Comparison of ENCODE assay signal across 26 cellular contexts in the genomic region with DNA sequence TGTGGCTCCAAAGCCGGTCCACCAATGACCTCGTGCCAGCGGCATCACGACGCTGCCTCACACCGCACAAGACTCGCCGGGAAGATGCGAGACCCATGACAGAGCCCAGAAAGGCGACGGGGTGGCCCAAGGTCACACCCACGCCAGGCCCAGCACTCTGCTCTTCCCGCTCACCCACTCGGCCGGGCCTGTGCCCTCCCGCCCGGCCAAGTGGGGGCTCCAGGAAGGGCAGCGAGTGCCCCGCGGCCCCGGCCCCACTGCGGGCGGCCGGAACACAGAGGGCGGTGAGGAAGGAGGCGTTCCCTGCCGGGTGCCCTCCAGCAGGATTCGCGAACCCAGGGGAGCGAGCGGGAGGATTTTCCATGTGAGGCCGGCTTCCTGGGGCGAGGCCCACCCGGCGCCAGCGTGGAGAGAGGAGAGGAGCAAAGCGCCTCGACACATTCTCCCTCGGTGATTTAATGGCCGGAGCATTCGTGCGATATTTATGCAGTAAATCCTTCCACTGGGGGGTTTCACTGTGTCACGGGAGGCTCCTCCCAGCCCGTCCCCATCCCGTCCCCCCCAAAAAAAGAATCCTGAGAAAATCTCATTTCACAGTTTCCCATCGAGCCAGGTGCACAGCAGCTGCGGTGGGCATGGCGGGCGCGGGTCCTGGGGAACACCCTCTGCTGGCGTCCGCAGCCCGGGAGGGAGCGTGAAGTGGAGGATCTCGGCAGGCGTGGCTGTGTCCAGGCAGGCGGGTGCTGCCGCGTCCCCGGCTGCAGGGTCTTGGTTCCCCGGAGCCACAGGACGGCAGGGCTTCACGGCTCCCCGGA. TPM values are rescaled to one million over a fixed set of nuclear protein-coding genes. Genes with fewer than 3 reads are reported as not detected.
DNase-seq lines count a peak whose midpoint lies in the region; ATAC-seq and TF ChIP-seq lines count a peak whose summit lies in the region.
"Had no signal": no experiment of that assay in that cellular context is flagged by ENCODE, and none has a peak within 500 bp of the region (broad histone marks: within the 10 kb centered on the region; RNA-seq: fewer than 3 reads in every experiment).

No MANE protein-coding gene starts in this region.

- WGBS in upper lobe of left lung, 2 donors, result 94 to 96% methylated on average over 41 to 59 of the region's 64 CpGs

- DNase-seq in activated naive CD4-positive, alpha-beta T cell treated with anti-CD3 and anti-CD28 coated beads, Interleukin-2, amount 50 U/mL, for 16 hours, result peak; percentile 4
- no peak for DNase-seq in activated naive CD4-positive, alpha-beta T cell treated with anti-CD3 and anti-CD28 coated beads, Interleukin-2, amount 10 ng/mL, durations not matched to agents 7 days and 5 days
- DNase-seq in activated B cell treated with CpG ODN at 0.5 μM for 24 hours, result peak; percentile 10
- peak; percentile 87 for DNase-seq in mesenteric fat pad (ENCODE audit: low spot score)
- peak; percentile 18 to 83 for DNase-seq in upper lobe of left lung
- no peak for DNase-seq in stimulated activated naive CD4-positive, alpha-beta T cell treated with Interleukin-2 at 50 U/mL for 16 hours (lab: John Stamatoyannopoulos, UW)
- no peak for DNase-seq in AG20443 (ENCODE audit: low spot score)
- no peak for DNase-seq in inferior parietal cortex (ENCODE audit: extremely low spot score)
- DNase-seq: activated CD8-positive, alpha-beta memory T cell treated with anti-CD3 and anti-CD28 coated beads for 24 hours; activated naive CD4-positive, alpha-beta T cell treated with anti-CD3 and anti-CD28 coated beads for 36 hours; activated T-cell treated with anti-CD3 and anti-CD28 coated beads, Interleukin-2, amount 50 U/mL, for 48 hours; colonic mucosa; DMS53; effector memory CD4-positive, alpha-beta T cell; NCI-H1092; NCI-H1694 treated with DMSO at 0.1 percent for 48 hours; NCI-H2171; NCI-H510A treated with DMSO at 0.1 percent for 48 hours; NK-92 treated with Interleukin-12 subunit alpha and Interleukin-12 subunit beta, amount 100 ng/mL, for 24 hours; stimulated activated CD4-positive, alpha-beta T cell treated with anti-CD3 and anti-CD28 coated beads, Interleukin-1b, Interleukin-23, amount 100 ng/mL, for 48 hours; stimulated activated CD8-positive, alpha-beta memory T cell treated with anti-CD3 and anti-CD28 coated beads, Interleukin-4, amount 100 ng/mL, for 48 hours; T1000 had no signal

- ATAC-seq in activated B cell treated with CpG ODN at 0.5 μM for 24 hours (ENCODE audit: low read depth) (no peak), upper lobe of left lung (ENCODE audit: low FRiP score in 2 of 2) (no peak)

- H3K27ac Mint-ChIP-seq in activated naive CD4-positive, alpha-beta T cell treated with anti-CD3 and anti-CD28 coated beads, Interleukin-2, amount 10 ng/mL, durations not matched to agents 7 days and 5 days, result no peak overlapping the region
- H3K27ac Mint-ChIP-seq in activated B cell treated with CpG ODN at 0.5 μM for 24 hours, result no peak overlapping the region
- H3K27ac Mint-ChIP-seq: activated naive CD4-positive, alpha-beta T cell treated with anti-CD3 and anti-CD28 coated beads for 36 hours; type B pancreatic cell had no signal

- TF ChIP-seq CTCF in activated B cell treated with CpG ODN at 0.5 μM for 24 hours (IDR thresholded peaks at IDR 0.05) (no peak), upper lobe of left lung (IDR thresholded peaks at IDR 0.05) (no peak)

- TF ChIP-seq EP300 in upper lobe of left lung (IDR thresholded peaks at IDR 0.05), result no peak

- no peaks in the 10 kb centered on the region for H3K36me3 Mint-ChIP-seq in activated naive CD4-positive, alpha-beta T cell treated with anti-CD3 and anti-CD28 coated beads, Interleukin-2, amount 10 ng/mL, durations not matched to agents 7 days and 5 days
- no peaks in the 10 kb centered on the region for H3K36me3 Mint-ChIP-seq in activated B cell treated with CpG ODN at 0.5 μM for 24 hours (ENCODE audit: low read depth)

- H3K27ac ChIP-seq in upper lobe of left lung, result no peak overlapping the region
- H3K27ac ChIP-seq: BLaER1, colonic mucosa, psoas muscle, skin epidermis had no signal

- intact Hi-C loops in activated B cell treated with CpG ODN at 0.5 μM for 24 hours (cut with micrococcal nuclease), result no loop called here

- no peaks in the 10 kb centered on the region for H3K27me3 Mint-ChIP-seq in activated naive CD4-positive, alpha-beta T cell treated with anti-CD3 and anti-CD28 coated beads, Interleukin-2, amount 10 ng/mL, durations not matched to agents 7 days and 5 days
- H3K27me3 Mint-ChIP-seq in activated B cell treated with CpG ODN at 0.5 μM for 24 hours, result no peaks in the 10 kb centered on the region

- no peaks in the 10 kb centered on the region for H3K4me1 Mint-ChIP-seq in activated naive CD4-positive, alpha-beta T cell treated with anti-CD3 and anti-CD28 coated beads, Interleukin-2, amount 10 ng/mL, durations not matched to agents 7 days and 5 days
- H3K4me1 Mint-ChIP-seq in activated B cell treated with CpG ODN at 0.5 μM for 24 hours, result peaks cover under 1% of the 10 kb centered on the region

- peaks cover 11% of the 10 kb centered on the region for H3K9me3 Mint-ChIP-seq in activated naive CD4-positive, alpha-beta T cell treated with anti-CD3 and anti-CD28 coated beads, Interleukin-2, amount 10 ng/mL, durations not matched to agents 7 days and 5 days
- peaks cover 12% of the 10 kb centered on the region for H3K9me3 Mint-ChIP-seq in activated B cell treated with CpG ODN at 0.5 μM for 24 hours

- POLR2A ChIA-PET in activated B cell treated with CpG ODN at 0.5 μM for 24 hours (lab: Charles Lee), result no interaction called here

- TF ChIP-seq POLR2A in upper lobe of left lung (IDR thresholded peaks at IDR 0.05), result no peak

- peaks cover 5 to 20% (median 11%) of the 10 kb centered on the region in 4 donors for H3K4me1 ChIP-seq in upper lobe of left lung
- H3K4me1 ChIP-seq: colonic mucosa had no signal

- H3K9me3 ChIP-seq in upper lobe of left lung, result no peaks in the 10 kb centered on the region
- H3K9me3 ChIP-seq: BLaER1, colonic mucosa, psoas muscle had no signal

- H3K36me3 ChIP-seq in upper lobe of left lung, result no peaks in the 10 kb centered on the region
- H3K36me3 ChIP-seq: BLaER1, colonic mucosa had no signal

- no peaks in the 10 kb centered on the region for H3K27me3 ChIP-seq in upper lobe of left lung
- H3K27me3 ChIP-seq: BLaER1, colonic mucosa had no signal

- CTCF ChIA-PET in activated naive CD4-positive, alpha-beta T cell treated with anti-CD3 and anti-CD28 coated beads, Interleukin-2, amount 10 ng/mL, durations not matched to agents 7 days and 5 days (lab: Charles Lee), result no interaction called here
- CTCF ChIA-PET in activated B cell treated with CpG ODN at 0.5 μM for 24 hours (lab: Charles Lee), result no interaction called here

- no peak overlapping the region for H3K4me3 ChIP-seq in upper lobe of left lung
- H3K4me3 ChIP-seq: BLaER1, colonic mucosa, psoas muscle, skin epidermis had no signal

- H3K4me3 Mint-ChIP-seq in activated naive CD4-positive, alpha-beta T cell treated with anti-CD3 and anti-CD28 coated beads, Interleukin-2, amount 10 ng/mL, durations not matched to agents 7 days and 5 days, result no peak overlapping the region
- H3K4me3 Mint-ChIP-seq in activated B cell treated with CpG ODN at 0.5 μM for 24 hours, result no peak overlapping the region
- H3K4me3 Mint-ChIP-seq: activated naive CD4-positive, alpha-beta T cell treated with anti-CD3 and anti-CD28 coated beads for 36 hours; type B pancreatic cell had no signal

RNA-seq across cellular contexts. Expression of a gene that starts 56.1 kb away (rescaled TPM):
- total RNA-seq in activated B cell treated with CpG ODN at 0.5 μM for 24 hours, result 6.0 and 7.3 TPM in 2 replicates
- total RNA-seq in mesenteric fat pad, result 19.7 TPM
- 10 to 100 TPM; 23.0 to 73.3 (median 44.6) TPM for total RNA-seq in upper lobe of left lung

Comparison
In these comparisons a context has a peak if more than half of its experiments do, and no peak if none do; other contexts are left out.
1. DNase-seq: peak in activated naive CD4-positive, alpha-beta T cell treated with anti-CD3 and anti-CD28 coated beads, Interleukin-2, amount 50 U/mL, for 16 hours (single experiment), activated B cell treated with CpG ODN at 0.5 μM for 24 hours (single experiment), mesenteric fat pad (single experiment) and upper lobe of left lung (2 of 2); none in activated naive CD4-positive, alpha-beta T cell treated with anti-CD3 and anti-CD28 coated beads, Interleukin-2, amount 10 ng/mL, durations not matched to agents 7 days and 5 days (single experiment), stimulated activated naive CD4-positive, alpha-beta T cell treated with Interleukin-2 at 50 U/mL for 16 hours (single experiment), AG20443 (single experiment) and inferior parietal cortex (single experiment).